In the genomic region with DNA sequence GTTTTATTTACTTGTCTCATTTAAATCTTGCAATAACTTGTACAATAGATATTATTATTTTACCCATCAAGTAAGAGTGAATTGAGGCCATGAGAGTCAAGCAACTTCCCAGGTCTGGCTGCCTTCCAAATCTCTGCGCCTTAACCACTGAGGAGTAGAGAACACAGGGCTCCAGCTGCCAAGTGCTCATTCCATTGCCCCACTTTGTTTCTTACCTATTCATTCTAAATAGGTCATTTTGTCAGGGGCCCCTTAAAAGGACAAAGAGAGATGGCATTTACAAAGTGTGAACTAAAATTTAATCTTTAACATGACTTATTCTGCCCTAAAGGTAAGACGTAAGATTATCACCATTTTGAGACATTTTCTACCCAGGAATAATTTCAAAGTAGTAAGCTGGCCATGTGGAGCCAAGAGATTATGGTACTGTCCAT, we compare ENCODE assay signal across 8 cellular contexts. TPM values are rescaled to one million over a fixed set of nuclear protein-coding genes. Genes with fewer than 3 reads are reported as not detected.
DNase-seq lines count a peak whose midpoint lies in the region; ATAC-seq, FAIRE-seq and TF ChIP-seq lines count a peak whose summit lies in the region.

No MANE protein-coding gene starts in this region.

- H3K27me3 ChIP-seq in AG04450 (ENCODE audit: control insufficient read depth, insufficient read depth, low read length): no peaks in the 10 kb centered on the region

- intact Hi-C loops in left colon (cut with DNase I, micrococcal nuclease): no loop called here

- TF ChIP-seq CTCF in AG04450 (IDR thresholded peaks at IDR 0.05; ENCODE audit: low read depth, low read length): no peak

- no peaks in the 10 kb centered on the region for H3K9me3 Mint-ChIP-seq in stimulated activated naive CD8-positive, alpha-beta T cell treated with anti-CD3 and anti-CD28 coated beads, Interleukin-15, Interleukin-2, amounts not matched to agents 100 ng/mL and 50 ng/mL, for 24 hours

- peaks cover 67% of the 10 kb centered on the region for H3K36me3 Mint-ChIP-seq in stimulated activated naive CD8-positive, alpha-beta T cell treated with anti-CD3 and anti-CD28 coated beads, Interleukin-15, Interleukin-2, amounts not matched to agents 100 ng/mL and 50 ng/mL, for 24 hours (ENCODE audit: low read depth)

- H3K27ac ChIP-seq in AG04450 (ENCODE audit: low read depth, low read length): no peak overlapping the region

- H3K4me1 Mint-ChIP-seq in stimulated activated naive CD8-positive, alpha-beta T cell treated with anti-CD3 and anti-CD28 coated beads, Interleukin-15, Interleukin-2, amounts not matched to agents 100 ng/mL and 50 ng/mL, for 24 hours (ENCODE audit: low read depth): peaks cover 43% of the 10 kb centered on the region

- CTCF ChIA-PET in AG04450 (lab: Charles Lee): interaction anchor here (1.3 to 1.8 kb wide), 7 partner anchors 10 to 246 kb away, joined by 3 to 23 read pairs (median 6); a partner anchor contains a TSS

- H3K27me3 Mint-ChIP-seq in stimulated activated naive CD8-positive, alpha-beta T cell treated with anti-CD3 and anti-CD28 coated beads, Interleukin-15, Interleukin-2, amounts not matched to agents 100 ng/mL and 50 ng/mL, for 24 hours: no peaks in the 10 kb centered on the region

- DNase-seq in AG04450 (ENCODE audit: low read depth, low spot score): no peak
- peak; percentile 80 for DNase-seq in RKO (ENCODE audit: low spot score)
- DNase-seq in central memory CD4-positive, alpha-beta T cell: peak; percentile 39
- peak; percentile 73 to 77 for DNase-seq in left colon
- no peak for DNase-seq in GM12891 (ENCODE audit: insufficient read length, low spot score)

- H3K9me3 ChIP-seq in AG04450 (ENCODE audit: control insufficient read depth, insufficient read depth, low read length): no peaks in the 10 kb centered on the region; the same call in 1 of the 2 replicates

- H3K27ac Mint-ChIP-seq in stimulated activated naive CD8-positive, alpha-beta T cell treated with anti-CD3 and anti-CD28 coated beads, Interleukin-15, Interleukin-2, amounts not matched to agents 100 ng/mL and 50 ng/mL, for 24 hours: peak overlapping the region; percentile 74

- H3K4me3 ChIP-seq in AG04450 (ENCODE audit: low read depth, low read length) (peak overlapping the region; percentile 98), GM08714 (ENCODE audit: low read length) (peak overlapping the region; percentile 84)

- peak overlapping the region; percentile 95 for H3K4me3 Mint-ChIP-seq in stimulated activated naive CD8-positive, alpha-beta T cell treated with anti-CD3 and anti-CD28 coated beads, Interleukin-15, Interleukin-2, amounts not matched to agents 100 ng/mL and 50 ng/mL, for 24 hours

- TF ChIP-seq POLR2A in GM12891 (IDR thresholded peaks at IDR 0.05; ENCODE audit: low read depth, low read length): no peak

- POLR2A ChIA-PET in AG04450 (lab: Yijun Ruan, JAX): no interaction called here

- ATAC-seq in left colon (no peak), HG03354 (IDR thresholded peaks at IDR 0.05; ENCODE audit: poor library complexity, severe bottlenecking, unreplicated experiment) (no peak)

- FAIRE-seq in GM12891 (lab: Jason Lieb, UNC): no peak

TF ChIP-seq in GM12891, 5 proteins besides CTCF, POLR2A, EP300 and RAD21:
- no peak for TF ChIP-seq SPI1 (IDR thresholded peaks at IDR 0.05; ENCODE audit: low read depth, low read length)
- TF ChIP-seq POLR2AphosphoS5 (IDR thresholded peaks at IDR 0.05; ENCODE audit: low read depth, low read length): no peak
- TF ChIP-seq PAX5 (IDR thresholded peaks at IDR 0.05; ENCODE audit: insufficient read depth, low read length, severe bottlenecking): no peak
- TF ChIP-seq TAF1 (IDR thresholded peaks at IDR 0.05; ENCODE audit: low read depth, low read length): no peak
- TF ChIP-seq POU2F2 (IDR thresholded peaks at IDR 0.05; ENCODE audit: low read depth, low read length): no peak
TF ChIP-seq in GM12891: peak in this region for 0.

RNA-seq across cellular contexts. Expression of a gene that starts 3.5 kb away (rescaled TPM):
- 25.4 and 28.4 TPM in 2 replicates for polyA plus RNA-seq in AG04450 (2011; rRNA removed)
- polyA minus RNA-seq in AG04450 (2011; rRNA and poly(A)+ RNA removed): 40.7 and 41.5 TPM in 2 replicates
- 10 to 100 TPM; 61.4 to 72.2 TPM for total RNA-seq in left colon
- polyA plus RNA-seq in GM12891 (2012; ENCODE audit: low read depth, missing spikeins): 11.2 TPM

RNA-seq across cellular contexts. Expression of a gene that starts 48.4 kb away (rescaled TPM):
- polyA plus RNA-seq in AG04450 (2011; rRNA removed): 6.8 and 7.7 TPM in 2 replicates
- 6.6 and 6.9 TPM in 2 replicates for polyA minus RNA-seq in AG04450 (2011; rRNA and poly(A)+ RNA removed)
- 100 to 1,000 TPM; 110 to 131 TPM for total RNA-seq in left colon
- 0.33 TPM for polyA plus RNA-seq in GM12891 (2012; ENCODE audit: low read depth, missing spikeins)

Comparison
In these comparisons a context has a peak if more than half of its experiments do, and no peak if none do; other contexts are left out.
1. DNase-seq: peak in RKO (single experiment), central memory CD4-positive, alpha-beta T cell (single experiment) and left colon (2 of 2); none in AG04450 (single experiment) and GM12891 (single experiment).